Comparison of ENCODE assay signal across 27 cellular contexts in the genomic region with DNA sequence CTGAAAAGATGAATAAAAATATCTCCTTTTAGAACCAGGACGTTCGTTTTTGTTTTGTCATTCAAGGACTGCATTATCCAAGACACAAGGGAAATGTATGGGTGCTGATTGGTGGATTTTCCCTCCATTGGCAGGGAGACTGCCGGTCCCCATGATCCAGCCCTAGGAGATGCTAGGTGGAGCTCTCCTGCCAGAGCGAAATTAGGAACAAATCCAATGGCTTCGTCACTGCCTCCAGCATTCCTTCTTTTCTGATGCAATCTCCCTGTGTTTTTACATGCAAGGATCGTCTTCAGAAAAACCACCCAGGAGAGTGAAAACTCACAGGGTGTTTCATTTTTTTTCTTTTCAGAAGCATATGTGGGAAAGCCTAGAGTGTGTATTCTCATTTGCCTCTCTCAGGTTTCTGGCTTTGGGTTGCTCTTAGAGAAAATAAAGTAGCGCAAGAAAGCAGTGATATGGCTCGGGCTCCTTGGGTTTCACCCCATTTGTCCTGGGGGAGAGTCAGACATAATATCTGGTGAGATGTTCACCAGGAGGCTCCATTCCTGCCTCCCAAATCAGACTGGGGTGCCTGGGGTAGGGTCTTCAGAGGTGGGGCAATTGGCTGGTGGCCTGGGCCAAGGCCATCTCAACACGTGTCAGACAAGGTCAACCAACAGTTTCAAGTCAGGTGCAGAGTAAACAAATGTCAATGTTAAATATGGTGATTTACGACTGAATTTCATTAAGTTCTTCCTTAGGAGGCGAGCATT.
DNase-seq lines count a peak whose midpoint lies in the region; ATAC-seq and TF ChIP-seq lines count a peak whose summit lies in the region.
"Had no signal": no experiment of that assay in that cellular context is flagged by ENCODE, and none has a peak within 500 bp of the region (broad histone marks: within the 10 kb centered on the region; RNA-seq: fewer than 3 reads in every experiment).

No MANE protein-coding gene starts in this region.

- peaks cover 3% of the 10 kb centered on the region for H3K9me3 Mint-ChIP-seq in neural progenitor cell
- H3K9me3 Mint-ChIP-seq: activated naive CD8-positive, alpha-beta T cell treated with anti-CD3 and anti-CD28 coated beads, Interleukin-2, amount 10 ng/mL, durations not matched to agents 7 days and 5 days; central memory CD8-positive, alpha-beta T cell; stimulated activated naive B cell treated with anti-CD40 and anti-IgM and Interleukin-4, amounts not matched to agents 10 μg/mL and 1 μg/mL and 100 μg/mL, for 72 hours; T-helper 1 cell treated with Interleukin-12 subunit alpha and Interleukin-12 subunit beta and Interleukin-4 antibody, amounts not matched to agents 30 μg/mL and 1 μg/mL, for 36 hours had no signal

- ATAC-seq in HG03442 (IDR thresholded peaks at IDR 0.05; ENCODE audit: unreplicated experiment) = no peak
- no peak for ATAC-seq in HG02588 (IDR thresholded peaks at IDR 0.05; ENCODE audit: unreplicated experiment)
- no peak for ATAC-seq in GM19467 (IDR thresholded peaks at IDR 0.05; ENCODE audit: unreplicated experiment)
- ATAC-seq: left colon; stimulated activated naive B cell treated with anti-CD40 and anti-IgM and Interleukin-4, amounts not matched to agents 10 μg/mL and 1 μg/mL and 100 μg/mL, for 72 hours had no signal

- H3K9ac ChIP-seq in SK-N-MC (ENCODE audit: insufficient read length) (peak overlapping the region; percentile 62), neural progenitor cell (no peak overlapping the region)

- peak overlapping the region; percentile 18 for H3K4me3 Mint-ChIP-seq in neural progenitor cell
- H3K4me3 Mint-ChIP-seq: activated naive CD8-positive, alpha-beta T cell treated with anti-CD3 and anti-CD28 coated beads, Interleukin-2, amount 10 ng/mL, durations not matched to agents 7 days and 5 days; central memory CD8-positive, alpha-beta T cell; stimulated activated naive B cell treated with anti-CD40 and anti-IgM and Interleukin-4, amounts not matched to agents 10 μg/mL and 1 μg/mL and 100 μg/mL, for 72 hours; T-helper 1 cell treated with Interleukin-12 subunit alpha and Interleukin-12 subunit beta and Interleukin-4 antibody, amounts not matched to agents 30 μg/mL and 1 μg/mL, for 36 hours had no signal

- H3K36me3 ChIP-seq in SK-N-MC (ENCODE audit: insufficient read depth, low read length) (no peaks in the 10 kb centered on the region), neural progenitor cell (no peaks in the 10 kb centered on the region)
- H3K36me3 ChIP-seq: heart left ventricle, sigmoid colon, thyroid gland had no signal

- no peak for TF ChIP-seq CTCF in neural progenitor cell (IDR thresholded peaks at IDR 0.05)

- H3K27ac Mint-ChIP-seq in neural progenitor cell = peak overlapping the region; percentile 57
- H3K27ac Mint-ChIP-seq: activated naive CD8-positive, alpha-beta T cell treated with anti-CD3 and anti-CD28 coated beads, Interleukin-2, amount 10 ng/mL, durations not matched to agents 7 days and 5 days; progenitor cell of endocrine pancreas; stimulated activated naive B cell treated with anti-CD40 and anti-IgM and Interleukin-4, amounts not matched to agents 10 μg/mL and 1 μg/mL and 100 μg/mL, for 72 hours; T-helper 1 cell treated with Interleukin-12 subunit alpha and Interleukin-12 subunit beta and Interleukin-4 antibody, amounts not matched to agents 30 μg/mL and 1 μg/mL, for 36 hours had no signal

- no peak overlapping the region for H3K4me3 ChIP-seq in SK-N-MC
- no peak overlapping the region for H3K4me3 ChIP-seq in neural progenitor cell
- H3K4me3 ChIP-seq: dorsolateral prefrontal cortex, heart left ventricle, sigmoid colon, thyroid gland had no signal

- no peak overlapping the region for H3K4me2 ChIP-seq in neural progenitor cell

- no peaks in the 10 kb centered on the region for H3K36me3 Mint-ChIP-seq in neural progenitor cell
- H3K36me3 Mint-ChIP-seq: activated naive CD8-positive, alpha-beta T cell treated with anti-CD3 and anti-CD28 coated beads, Interleukin-2, amount 10 ng/mL, durations not matched to agents 7 days and 5 days; stimulated activated naive B cell treated with anti-CD40 and anti-IgM and Interleukin-4, amounts not matched to agents 10 μg/mL and 1 μg/mL and 100 μg/mL, for 72 hours had no signal

- no peaks in the 10 kb centered on the region for H3F3A ChIP-seq in neural progenitor cell (ENCODE audit: low read depth)

- DNase-seq in H4 (ENCODE audit: low spot score) (peak; percentile 77), SK-N-MC (ENCODE audit: low read depth, low spot score) (no peak), fibroblast of the conjunctiva (ENCODE audit: low read depth) (peak; percentile 84), neural progenitor cell (ENCODE audit: low spot score) (no peak), cardiac septum (ENCODE audit: low spot score) (no peak)
- DNase-seq: activated CD4-positive, alpha-beta T cell treated with anti-CD3 and anti-CD28 coated beads for 1 hour; activated effector memory CD4-positive, alpha-beta T cell treated with Interleukin-2 at 50 U/mL for 16 hours; activated naive CD8-positive, alpha-beta T cell treated with anti-CD3 and anti-CD28 coated beads, Interleukin-2, amount 10 ng/mL, durations not matched to agents 7 days and 5 days; DMS153; dorsolateral prefrontal cortex; heart left ventricle; left colon; mammary epithelial cell; NCI-H1436 treated with DMSO at 0.1 percent for 48 hours; NCI-H2107; NCI-H748 treated with DMSO at 0.1 percent for 48 hours; sigmoid colon; stimulated activated CD4-positive, alpha-beta T cell treated with anti-CD3 and anti-CD28 coated beads, Interleukin-15, amount 100 ng/mL, for 24 hours; stimulated activated naive B cell treated with anti-CD40 and anti-IgM and Interleukin-4, amounts not matched to agents 10 μg/mL and 1 μg/mL and 100 μg/mL, for 72 hours; thyroid gland had no signal

- H2AFZ ChIP-seq in neural progenitor cell (replicated peaks) = no peak overlapping the region

- no peaks in the 10 kb centered on the region for H4K20me1 ChIP-seq in neural progenitor cell (ENCODE audit: low read depth)

- H3K4me1 ChIP-seq in neural progenitor cell = peaks cover 16% of the 10 kb centered on the region
- H3K4me1 ChIP-seq: heart left ventricle, sigmoid colon, thyroid gland had no signal

- peaks cover 35% of the 10 kb centered on the region for H3K4me1 Mint-ChIP-seq in neural progenitor cell
- H3K4me1 Mint-ChIP-seq: activated naive CD8-positive, alpha-beta T cell treated with anti-CD3 and anti-CD28 coated beads, Interleukin-2, amount 10 ng/mL, durations not matched to agents 7 days and 5 days; central memory CD8-positive, alpha-beta T cell; stimulated activated naive B cell treated with anti-CD40 and anti-IgM and Interleukin-4, amounts not matched to agents 10 μg/mL and 1 μg/mL and 100 μg/mL, for 72 hours had no signal

- no peaks in the 10 kb centered on the region for H3K79me2 ChIP-seq in neural progenitor cell (ENCODE audit: low read depth)

- peaks cover 8% of the 10 kb centered on the region for H3K27me3 Mint-ChIP-seq in neural progenitor cell (ENCODE audit: insufficient read depth, low read depth)
- H3K27me3 Mint-ChIP-seq: central memory CD8-positive, alpha-beta T cell; stimulated activated naive B cell treated with anti-CD40 and anti-IgM and Interleukin-4, amounts not matched to agents 10 μg/mL and 1 μg/mL and 100 μg/mL, for 72 hours had no signal

- H3K27ac ChIP-seq in SK-N-MC (peak overlapping the region; percentile 90), neural progenitor cell (no peak overlapping the region)
- H3K27ac ChIP-seq: dorsolateral prefrontal cortex, heart left ventricle, RWPE1, sigmoid colon, thyroid gland had no signal

- H3K27me3 ChIP-seq in neural progenitor cell = no peaks in the 10 kb centered on the region
- H3K27me3 ChIP-seq: sigmoid colon, thyroid gland had no signal

- H3K9me3 ChIP-seq in SK-N-MC (ENCODE audit: low read depth, low read length) (no peaks in the 10 kb centered on the region), neural progenitor cell (ENCODE audit: low read depth) (no peaks in the 10 kb centered on the region)
- H3K9me3 ChIP-seq: heart left ventricle, sigmoid colon, thyroid gland had no signal

- intact Hi-C loops in cardiac septum (cut with DNase I) = no loop called here

Comparison
In these comparisons a context has a peak if more than half of its experiments do, and no peak if none do; other contexts are left out.
1. DNase-seq: peak in H4 (single experiment) and fibroblast of the conjunctiva (single experiment); none in SK-N-MC (single experiment), neural progenitor cell (single experiment) and cardiac septum (single experiment).